In the genomic region with DNA sequence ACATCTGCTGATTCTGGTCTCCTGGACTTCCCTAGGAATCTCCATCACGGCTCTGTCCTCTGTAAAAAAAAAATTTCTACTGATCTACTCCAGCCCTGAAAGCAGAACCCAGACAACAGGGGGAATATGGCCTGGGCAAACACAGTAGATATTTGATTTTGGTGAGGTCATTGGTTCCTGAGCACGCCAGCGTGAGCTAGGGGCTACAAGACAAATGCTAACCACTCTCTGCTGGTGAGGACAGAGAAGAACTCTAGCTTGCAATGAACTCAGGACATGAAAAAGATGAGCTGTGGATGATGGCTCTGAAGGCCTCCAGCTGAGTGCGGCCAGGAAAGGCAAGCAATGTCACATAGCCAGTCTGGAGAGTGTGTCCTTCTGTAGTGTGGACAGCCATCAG, we compare ENCODE assay signal across 2 cellular contexts.
TF ChIP-seq lines count a peak whose summit lies in the region.

No MANE protein-coding gene starts in this region.

TF ChIP-seq in IMR-90, 13 proteins besides CTCF, POLR2A, EP300 and RAD21:
- TF ChIP-seq MAFK (IDR thresholded peaks at IDR 0.05; ENCODE audit: low read depth, low read length) (no peak), BHLHE40 (IDR thresholded peaks at IDR 0.05; ENCODE audit: low read depth, low read length) (no peak), CEBPB (IDR thresholded peaks at IDR 0.05; ENCODE audit: low read depth, low read length) (no peak), MAZ (IDR thresholded peaks at IDR 0.05; ENCODE audit: borderline replicate concordance, low read depth, low read length) (no peak), RFX5 (IDR thresholded peaks at IDR 0.05; ENCODE audit: low read depth, low read length) (no peak), NFE2L2 (IDR thresholded peaks at IDR 0.05; ENCODE audit: low read depth, low read length) (no peak), MXI1 (IDR thresholded peaks at IDR 0.05; ENCODE audit: borderline replicate concordance, low read depth, low read length) (no peak), CHD1 (IDR thresholded peaks at IDR 0.05; ENCODE audit: low read depth, low read length) (no peak), RCOR1 (IDR thresholded peaks at IDR 0.05; ENCODE audit: insufficient replicate concordance, low read length) (no peak), SMC3 (IDR thresholded peaks at IDR 0.05; ENCODE audit: low read depth, low read length) (no peak), FOS (IDR thresholded peaks at IDR 0.05; ENCODE audit: low read depth, low read length) (no peak)
- TF ChIP-seq, protein P1, sequence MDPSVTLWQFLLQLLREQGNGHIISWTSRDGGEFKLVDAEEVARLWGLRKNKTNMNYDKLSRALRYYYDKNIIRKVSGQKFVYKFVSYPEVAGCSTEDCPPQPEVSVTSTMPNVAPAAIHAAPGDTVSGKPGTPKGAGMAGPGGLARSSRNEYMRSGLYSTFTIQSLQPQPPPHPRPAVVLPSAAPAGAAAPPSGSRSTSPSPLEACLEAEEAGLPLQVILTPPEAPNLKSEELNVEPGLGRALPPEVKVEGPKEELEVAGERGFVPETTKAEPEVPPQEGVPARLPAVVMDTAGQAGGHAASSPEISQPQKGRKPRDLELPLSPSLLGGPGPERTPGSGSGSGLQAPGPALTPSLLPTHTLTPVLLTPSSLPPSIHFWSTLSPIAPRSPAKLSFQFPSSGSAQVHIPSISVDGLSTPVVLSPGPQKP (IDR thresholded peaks at IDR 0.05; ENCODE audit: borderline replicate concordance, low read depth, low read length) = no peak
- TF ChIP-seq, protein P2, sequence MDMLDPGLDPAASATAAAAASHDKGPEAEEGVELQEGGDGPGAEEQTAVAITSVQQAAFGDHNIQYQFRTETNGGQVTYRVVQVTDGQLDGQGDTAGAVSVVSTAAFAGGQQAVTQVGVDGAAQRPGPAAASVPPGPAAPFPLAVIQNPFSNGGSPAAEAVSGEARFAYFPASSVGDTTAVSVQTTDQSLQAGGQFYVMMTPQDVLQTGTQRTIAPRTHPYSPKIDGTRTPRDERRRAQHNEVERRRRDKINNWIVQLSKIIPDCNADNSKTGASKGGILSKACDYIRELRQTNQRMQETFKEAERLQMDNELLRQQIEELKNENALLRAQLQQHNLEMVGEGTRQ (IDR thresholded peaks at IDR 0.05; ENCODE audit: low read depth, low read length) = no peak

TF ChIP-seq in HepG2, 621 proteins besides CTCF, POLR2A, EP300 and RAD21:
- TF ChIP-seq ZNF792 (CRISPR knock-in tag; IDR thresholded peaks at IDR 0.05) = 0 out of 2 replicates have a peak, but pooled peaks have one; percentile 17
- TF ChIP-seq FOSL2 (CRISPR knock-in tag; IDR thresholded peaks at IDR 0.05) = 0 out of 2 replicates have a peak, but pooled peaks have one; percentile 7
- no peak for TF ChIP-seq XBP1 (CRISPR knock-in tag; IDR thresholded peaks at IDR 0.05)
